16 cellular contexts compared by ENCODE assay signal in genomic region chr16:85130707-85131028, GRCh38. TPM values are rescaled to one million over a fixed set of nuclear protein-coding genes. Genes with fewer than 3 reads are reported as not detected.
A peak's percentile ranks its signal among the peaks of the same experiment; 100 is the strongest.
DNase-seq lines count a peak whose midpoint lies in the region; ATAC-seq and TF ChIP-seq lines count a peak whose summit lies in the region.
"Had no signal": no experiment of that assay in that cellular context is flagged by ENCODE, and none has a peak within 500 bp of the region (broad histone marks: within the 10 kb centered on the region; RNA-seq: fewer than 3 reads in every experiment).

No MANE protein-coding gene starts in this region.

- TF ChIP-seq CTCF in fibroblast of lung (conservative IDR thresholded peaks at IDR 0.05 in 1 of 2, IDR thresholded peaks at IDR 0.05 in 1 of 2; ENCODE audit: low read depth in 1 of 2, low read length in 2 of 2) = no peak
- TF ChIP-seq CTCF in neural crest cell (conservative IDR thresholded peaks at IDR 0.05) = no peak
- TF ChIP-seq CTCF in thoracic aorta (IDR thresholded peaks at IDR 0.05) = no peak

- no peaks in the 10 kb centered on the region for H3K9me3 ChIP-seq in adipocyte (ENCODE audit: control insufficient read depth, low read length)
- no peaks in the 10 kb centered on the region for H3K9me3 ChIP-seq in fibroblast of lung (ENCODE audit: control insufficient read depth, insufficient read depth, low read depth, low read length)
- no peaks in the 10 kb centered on the region for H3K9me3 ChIP-seq in thoracic aorta

- peak overlapping the region; percentile 50 for H3K27ac Mint-ChIP-seq in neural crest cell (ENCODE audit: unreplicated experiment)
- no peak overlapping the region for H3K27ac Mint-ChIP-seq in T-cell
- H3K27ac Mint-ChIP-seq: immature natural killer cell; naive thymus-derived CD4-positive, alpha-beta T cell; T-helper 2 cell treated with Interferon-gamma antibody and Interleukin-4, amounts not matched to agents 5 μg/mL and 100 μg/mL, for 36 hours had no signal

- no peaks in the 10 kb centered on the region for H3K27me3 ChIP-seq in adipocyte (replicated peaks; ENCODE audit: control insufficient read depth, insufficient read depth, low read length)
- no peaks in the 10 kb centered on the region for H3K27me3 ChIP-seq in fibroblast of lung (ENCODE audit: control insufficient read depth, insufficient read depth, low read length)
- H3K27me3 ChIP-seq in thoracic aorta (replicated peaks; ENCODE audit: insufficient read depth) = no peaks in the 10 kb centered on the region

- H3K9me3 Mint-ChIP-seq in neural crest cell = no peaks in the 10 kb centered on the region
- H3K9me3 Mint-ChIP-seq in T-cell = no peaks in the 10 kb centered on the region
- H3K9me3 Mint-ChIP-seq: immature natural killer cell; naive thymus-derived CD4-positive, alpha-beta T cell; T-helper 2 cell treated with Interferon-gamma antibody and Interleukin-4, amounts not matched to agents 5 μg/mL and 100 μg/mL, for 36 hours had no signal

- peak overlapping the region; percentile 54 for H3K4me2 ChIP-seq in fibroblast of lung (ENCODE audit: extremely low read depth, insufficient read depth, low read length)

- peaks cover 32% of the 10 kb centered on the region for H3K4me1 Mint-ChIP-seq in neural crest cell
- H3K4me1 Mint-ChIP-seq in T-cell = peaks cover 2 to 7% (median 7%) of the 10 kb centered on the region in 3 donors

- H3K27me3 Mint-ChIP-seq in neural crest cell (ENCODE audit: low read depth) (peaks cover 6% of the 10 kb centered on the region), T-cell (peaks cover 0 to 1% of the 10 kb centered on the region in 2 donors)

- no peak overlapping the region for H3K4me3 Mint-ChIP-seq in neural crest cell
- H3K4me3 Mint-ChIP-seq in T-cell = no peak overlapping the region
- H3K4me3 Mint-ChIP-seq: immature natural killer cell; naive thymus-derived CD4-positive, alpha-beta T cell; T-helper 2 cell treated with Interferon-gamma antibody and Interleukin-4, amounts not matched to agents 5 μg/mL and 100 μg/mL, for 36 hours had no signal

- H3K27ac ChIP-seq in fibroblast of lung (ENCODE audit: insufficient read depth, low read length) = peak overlapping the region; percentile 68
- H3K27ac ChIP-seq in thoracic aorta = peak overlapping the region; percentile 85

- H3K36me3 ChIP-seq in adipocyte (ENCODE audit: control insufficient read depth, insufficient read depth, low read length, severe bottlenecking) (no peaks in the 10 kb centered on the region), fibroblast of lung (ENCODE audit: control insufficient read depth, insufficient read depth, low read length) (no peaks in the 10 kb centered on the region), thoracic aorta (no peaks in the 10 kb centered on the region)

- H3K9ac ChIP-seq in adipocyte (ENCODE audit: low read length) (peak overlapping the region; percentile 71), fibroblast of lung (ENCODE audit: insufficient read depth, low read length) (no peak overlapping the region)

- peaks cover 29% of the 10 kb centered on the region for H3K4me1 ChIP-seq in adipocyte (ENCODE audit: control insufficient read depth, insufficient read depth, low read length)
- peaks cover 17% of the 10 kb centered on the region for H3K4me1 ChIP-seq in fibroblast of lung (ENCODE audit: control insufficient read depth, extremely low read depth, insufficient read depth, low read length)
- H3K4me1 ChIP-seq in thoracic aorta (ENCODE audit: control insufficient read depth in 1 of 2, low read depth in 2 of 2) = peaks cover 33 to 48% of the 10 kb centered on the region in 2 donors

- no peak for DNase-seq in adipocyte (ENCODE audit: low read depth)
- no peak for DNase-seq in fibroblast of lung (ENCODE audit: low read depth in 2 of 2)
- no peak for DNase-seq in neural crest cell (ENCODE audit: low read depth, low spot score)
- DNase-seq in thoracic aorta (ENCODE audit: low spot score) = no peak
- no peak for DNase-seq in NCI-H510A (lab: John Stamatoyannopoulos, UW)
- DNase-seq in T-cell = no peak
- DNase-seq: activated T-cell treated with anti-CD3 and anti-CD28 coated beads, Interleukin-2, amount 50 U/mL, for 1 hour; DMS79 treated with DMSO at 0.1 percent for 48 hours; immature natural killer cell; naive thymus-derived CD4-positive, alpha-beta T cell; NCI-H2107 had no signal

- ATAC-seq in thoracic aorta (ENCODE audit: insufficient number of reproducible peaks, low FRiP score, low read depth) (no peak), HG03159 (IDR thresholded peaks at IDR 0.05; ENCODE audit: unreplicated experiment) (no peak), HG02678 (IDR thresholded peaks at IDR 0.05; ENCODE audit: unreplicated experiment) (no peak), T-cell (replicated peaks in 1 of 4) (no peak)
- ATAC-seq: naive thymus-derived CD4-positive, alpha-beta T cell had no signal

- H4K20me1 ChIP-seq in fibroblast of lung (ENCODE audit: control insufficient read depth, extremely low read depth, insufficient read depth, low read length) = no peaks in the 10 kb centered on the region

- CTCF ChIA-PET in T-cell (lab: Charles Lee) = no interaction called here

- no peaks in the 10 kb centered on the region for H3K79me2 ChIP-seq in fibroblast of lung (ENCODE audit: control insufficient read depth, insufficient read depth, low read length)

- POLR2A ChIA-PET in T-cell (lab: Charles Lee) = no interaction called here

- peak overlapping the region; percentile 27 for H3K4me3 ChIP-seq in adipocyte (ENCODE audit: low read length)
- H3K4me3 ChIP-seq in fibroblast of lung (replicated peaks in 1 of 4; ENCODE audit: control extremely low read depth in 1 of 4, insufficient read depth in 1 of 4, low read depth in 3 of 4, low read length in 4 of 4) = no peak overlapping the region
- H3K4me3 ChIP-seq in thoracic aorta = peak overlapping the region; percentile 5

- H3K36me3 Mint-ChIP-seq in neural crest cell (ENCODE audit: low read depth) = no peaks in the 10 kb centered on the region
- no peaks in the 10 kb centered on the region for H3K36me3 Mint-ChIP-seq in T-cell
- H3K36me3 Mint-ChIP-seq: immature natural killer cell; naive thymus-derived CD4-positive, alpha-beta T cell had no signal

- H2AFZ ChIP-seq in fibroblast of lung (ENCODE audit: low read length) = peak overlapping the region; percentile 58

RNA-seq across cellular contexts. Expression of gene CIBAR2, which starts 18.4 kb away (rescaled TPM):
- total RNA-seq in fibroblast of lung (not detected in 2 replicates), neural crest cell (not detected in 2 replicates), thoracic aorta (not detected), T-cell (not detected)
- 0.10 TPM in 1 of 2 replicates, not detected in the other for polyA plus RNA-seq in fibroblast of lung
- not detected in 2 replicates for polyA plus RNA-seq in fibroblast of lung (2012)
- polyA minus RNA-seq in fibroblast of lung (ENCODE audit: low replicate concordance) = not detected in 2 replicates
- total RNA-seq: dermis microvascular lymphatic vessel endothelial cell; naive thymus-derived CD4-positive, alpha-beta T cell; ureter had no signal
- polyA plus RNA-seq: naive thymus-derived CD4-positive, alpha-beta T cell had no signal

Comparison
In these comparisons a context has a peak if more than half of its experiments do, and no peak if none do; other contexts are left out.
1. H3K4me3 ChIP-seq: peak in adipocyte (single experiment) and thoracic aorta (single experiment); none in fibroblast of lung (0 of 4).